11 cellular contexts compared by ENCODE assay signal in genomic region chr10:34134602-34135001, GRCh38.
DNase-seq lines count a peak whose midpoint lies in the region; ATAC-seq and TF ChIP-seq lines count a peak whose summit lies in the region.
"Had no signal": no experiment of that assay in that cellular context is flagged by ENCODE, and none has a peak within 500 bp of the region (broad histone marks: within the 10 kb centered on the region; RNA-seq: fewer than 3 reads in every experiment).

No MANE protein-coding gene starts in this region.

- intact Hi-C loops in Right ventricle myocardium inferior (cut with DNase I) = no loop called here
- intact Hi-C loops in left cardiac atrium (cut with DNase I) = no loop called here

- ATAC-seq in Right ventricle myocardium inferior (peak; percentile 16), left cardiac atrium (no peak)
- ATAC-seq: CD8-positive, alpha-beta T cell; HepG2 had no signal

- no peak overlapping the region for H3K4me3 ChIP-seq in fibroblast of mammary gland (ENCODE audit: control insufficient read depth, low read depth, low read length)
- H3K4me3 ChIP-seq: BLaER1 treated with 17β-estradiol and CSF1 and Interleukin-3, amounts not matched to agents 10 nM and 100 nM; GM23248; HAP-1 had no signal

- TF ChIP-seq CTCF in fibroblast of mammary gland (conservative IDR thresholded peaks at IDR 0.05; ENCODE audit: control insufficient read depth, insufficient read depth, low read depth, low read length) = no peak
- no peak for TF ChIP-seq CTCF in GM10266 (IDR thresholded peaks at IDR 0.05; ENCODE audit: control insufficient read depth, insufficient read depth, low read depth, missing control alignments)

- DNase-seq in Right ventricle myocardium inferior (ENCODE audit: missing footprints) (no peak), left cardiac atrium (no peak), fibroblast of mammary gland (ENCODE audit: low read depth) (peak; percentile 45), stromal cell of bone marrow (ENCODE audit: low read depth) (peak; percentile 12), middle frontal gyrus (ENCODE audit: extremely low spot score, low spot score) (no peak), GM10266 (ENCODE audit: extremely low spot score) (no peak)
- DNase-seq: CD8-positive, alpha-beta T cell; GM23248 had no signal

Comparison
In these comparisons a context has a peak if more than half of its experiments do, and no peak if none do; other contexts are left out.
1. DNase-seq: peak in fibroblast of mammary gland (single experiment) and stromal cell of bone marrow (single experiment); none in Right ventricle myocardium inferior (single experiment), left cardiac atrium (single experiment), middle frontal gyrus (single experiment) and GM10266 (single experiment).